In genomic region chr6:29510202-29510601, GRCh38 we compare ENCODE assay signal across 26 cellular contexts. TPM values are rescaled to one million over a fixed set of nuclear protein-coding genes. Genes with fewer than 3 reads are reported as not detected.
DNase-seq lines count a peak whose midpoint lies in the region; ATAC-seq and TF ChIP-seq lines count a peak whose summit lies in the region.
"Had no signal": no experiment of that assay in that cellular context is flagged by ENCODE, and none has a peak within 500 bp of the region (broad histone marks: within the 10 kb centered on the region; RNA-seq: fewer than 3 reads in every experiment).

No MANE protein-coding gene starts in this region.

- CTCF ChIA-PET in HEK293 (lab: Yijun Ruan, JAX) = interaction anchor here (0.5 to 1.6 kb wide), 12 partner anchors 10 to 1401 kb away, joined by 3 to 9 read pairs (median 3); partner anchors contain the start of gene OR12D1

- in situ Hi-C loops in SK-MEL-5 (cut with HindIII; ENCODE audit: low pct_unique_long_range_greater_than_20kb, low sequenced_read_pairs) = no loop called here

- peaks cover 8% of the 10 kb centered on the region; the same call in 1 of the 2 replicates for H3K4me1 ChIP-seq in HEK293 (ENCODE audit: control insufficient read depth, insufficient read depth, low read length)
- H3K4me1 ChIP-seq: adrenal gland; BLaER1 treated with 17β-estradiol and CSF1 and Interleukin-3, amounts not matched to agents 10 nM and 100 nM; HAP-1; upper lobe of left lung had no signal

- no peak overlapping the region for H3K4me3 ChIP-seq in HEK293 (ENCODE audit: low read depth, low read length)
- H3K4me3 ChIP-seq: adrenal gland; BLaER1 treated with 17β-estradiol and CSF1 and Interleukin-3, amounts not matched to agents 10 nM and 100 nM; HAP-1; skin epidermis; upper lobe of left lung had no signal

- TF ChIP-seq CTCF in HEK293 (tag by site-specific recombination; IDR thresholded peaks at IDR 0.05) = peak; percentile 52

- POLR2A ChIA-PET in HEK293 (lab: Yijun Ruan, JAX) = no interaction called here

- no peak for ATAC-seq in GM18505 (IDR thresholded peaks at IDR 0.05; ENCODE audit: unreplicated experiment)
- ATAC-seq: Right ventricle myocardium inferior had no signal

- no peaks in the 10 kb centered on the region for H3K36me3 ChIP-seq in HEK293 (ENCODE audit: control insufficient read depth in 2 of 2, insufficient read depth in 1 of 2, low read length in 2 of 2)
- H3K36me3 ChIP-seq: adrenal gland; BLaER1 treated with 17β-estradiol and CSF1 and Interleukin-3, amounts not matched to agents 10 nM and 100 nM; HAP-1; upper lobe of left lung had no signal

- no peaks in the 10 kb centered on the region for H3K9me3 ChIP-seq in HEK293 (ENCODE audit: control insufficient read depth, insufficient read depth, low read depth, low read length)
- H3K9me3 ChIP-seq: adrenal gland; BLaER1 treated with 17β-estradiol and CSF1 and Interleukin-3, amounts not matched to agents 10 nM and 100 nM; HAP-1; upper lobe of left lung had no signal

- DNase-seq in COLO829 (ENCODE audit: low spot score) (peak; percentile 32), SK-MEL-5 (ENCODE audit: low read depth, low spot score) (peak; percentile 47), islet precursor cell (peak; percentile 59), posterior cingulate gyrus (no peak), SKM-1 (lab: John Stamatoyannopoulos, UW; ENCODE audit: unreplicated experiment) (no peak)
- DNase-seq: activated CD4-positive, alpha-beta T cell treated with anti-CD3 and anti-CD28 coated beads, Interleukin-2, amount 50 U/mL, for 4 hours; DMS79 treated with DMSO at 0.1 percent for 48 hours; immature natural killer cell; KG1; NCI-H187; NCI-H69; stimulated activated naive CD4-positive, alpha-beta T cell; upper lobe of left lung had no signal

- intact Hi-C loops in posterior cingulate gyrus (cut with DNase I) = no loop called here

- no peak for TF ChIP-seq POLR2A in GM18505 (IDR thresholded peaks at IDR 0.05; ENCODE audit: borderline replicate concordance, extremely low read depth, insufficient read depth, insufficient read length)

- no peak overlapping the region for H3K27ac ChIP-seq in HEK293 (ENCODE audit: extremely low read depth, low read depth, low read length)
- H3K27ac ChIP-seq: adrenal gland; BLaER1 treated with 17β-estradiol and CSF1 and Interleukin-3, amounts not matched to agents 10 nM and 100 nM; skin epidermis; upper lobe of left lung had no signal

TF ChIP-seq in HEK293, 187 proteins besides CTCF, POLR2A, EP300 and RAD21 (continues in another document):
- no peak for TF ChIP-seq ZNF621 (tag by site-specific recombination; IDR thresholded peaks at IDR 0.05)
- no peak for TF ChIP-seq ZNF19 (tag by site-specific recombination; IDR thresholded peaks at IDR 0.05; ENCODE audit: low read depth)
- no peak for TF ChIP-seq ZBTB10 (tag by site-specific recombination; IDR thresholded peaks at IDR 0.05)
- no peak for TF ChIP-seq ZNF626 (tag by site-specific recombination; IDR thresholded peaks at IDR 0.05)
- TF ChIP-seq ZBTB11 (tag by site-specific recombination; conservative IDR thresholded peaks at IDR 0.05; ENCODE audit: low read depth) = peak; percentile 25; the same call in 1 of the 2 replicates
- TF ChIP-seq ZNF398 (tag by site-specific recombination; IDR thresholded peaks at IDR 0.05) = peak; percentile 52; the same call in 1 of the 2 replicates
- 0 out of 2 replicates have a peak, but pooled peaks have one; percentile 29 for TF ChIP-seq ZBTB48 (tag by site-specific recombination; IDR thresholded peaks at IDR 0.05)
- 0 out of 2 replicates have a peak, but pooled peaks have one; percentile 19 for TF ChIP-seq ZNF335 (tag by site-specific recombination; conservative IDR thresholded peaks at IDR 0.05)
- TF ChIP-seq ZNF677 (tag by site-specific recombination; IDR thresholded peaks at IDR 0.05) = no peak
- TF ChIP-seq GLIS1 (tag by site-specific recombination; IDR thresholded peaks at IDR 0.05) = peak; percentile 80

RNA-seq across cellular contexts. Expression of gene MAS1L, which starts 22.4 kb away (rescaled TPM):
- not detected in 2 replicates for total RNA-seq in SK-MEL-5 (2014; rRNA removed; shearing (Covaris generic))
- 0.18 and 0.33 TPM in 2 replicates for polyA plus RNA-seq in SK-MEL-5 (2015; cell fraction: cytosol; rRNA removed)
- polyA plus RNA-seq in SK-MEL-5 (2015; cell fraction: nucleus; rRNA removed) = not detected in 2 replicates
- total RNA-seq: activated T-helper 17 cell treated with anti-CD3 and anti-CD28 coated beads, Interleukin-2, amount 50 U/mL, for 72 hours; adrenal gland; cerebellum; endothelial cell of umbilical vein; frontal cortex; mesothelial cell of epicardium; omental fat pad; Right ventricle myocardium inferior had no signal
- polyA plus RNA-seq: adrenal gland, endothelial cell of umbilical vein, immature natural killer cell had no signal

RNA-seq across cellular contexts. Expression of gene UBD, which starts 49.3 kb away (rescaled TPM):
- total RNA-seq in SK-MEL-5 (2014; rRNA removed; shearing (Covaris generic)) = not detected in 2 replicates
- 0.09 TPM in 1 of 2 replicates, not detected in the other for polyA plus RNA-seq in SK-MEL-5 (2015; cell fraction: cytosol; rRNA removed)
- not detected in 2 replicates for polyA plus RNA-seq in SK-MEL-5 (2015; cell fraction: nucleus; rRNA removed)
- total RNA-seq: cerebellum, frontal cortex, Right ventricle myocardium inferior had no signal
- polyA plus RNA-seq: immature natural killer cell had no signal

RNA-seq across cellular contexts. Expression of gene OR2H1, which starts 53.2 kb away (rescaled TPM):
- total RNA-seq in SK-MEL-5 (2014; rRNA removed; shearing (Covaris generic)) = not detected in 2 replicates
- not detected in 2 replicates for polyA plus RNA-seq in SK-MEL-5 (2015; cell fraction: cytosol; rRNA removed)
- not detected in 2 replicates for polyA plus RNA-seq in SK-MEL-5 (2015; cell fraction: nucleus; rRNA removed)
- total RNA-seq: activated T-helper 17 cell treated with anti-CD3 and anti-CD28 coated beads, Interleukin-2, amount 50 U/mL, for 72 hours; adrenal gland; cerebellum; endothelial cell of umbilical vein; mesothelial cell of epicardium; omental fat pad; Right ventricle myocardium inferior; upper lobe of left lung had no signal
- polyA plus RNA-seq: adrenal gland, endothelial cell of umbilical vein, immature natural killer cell had no signal

RNA-seq across cellular contexts. Expression of gene OR11A1, which starts 53.3 kb away (rescaled TPM):
- total RNA-seq in SK-MEL-5 (2014; rRNA removed; shearing (Covaris generic)) = not detected in 2 replicates
- not detected in 2 replicates for polyA plus RNA-seq in SK-MEL-5 (2015; cell fraction: cytosol; rRNA removed)
- not detected in 2 replicates for polyA plus RNA-seq in SK-MEL-5 (2015; cell fraction: nucleus; rRNA removed)
- total RNA-seq: activated T-helper 17 cell treated with anti-CD3 and anti-CD28 coated beads, Interleukin-2, amount 50 U/mL, for 72 hours; adrenal gland; cerebellum; endothelial cell of umbilical vein; frontal cortex; mesothelial cell of epicardium; omental fat pad; Right ventricle myocardium inferior; upper lobe of left lung had no signal
- polyA plus RNA-seq: adrenal gland, endothelial cell of umbilical vein, immature natural killer cell had no signal

Comparison
In these comparisons a context has a peak if more than half of its experiments do, and no peak if none do; other contexts are left out.
1. DNase-seq: peak in COLO829 (single experiment), SK-MEL-5 (single experiment) and islet precursor cell (single experiment); none in posterior cingulate gyrus (0 of 10) and SKM-1 (single experiment).